9 cellular contexts compared by ENCODE assay signal in the genomic region with DNA sequence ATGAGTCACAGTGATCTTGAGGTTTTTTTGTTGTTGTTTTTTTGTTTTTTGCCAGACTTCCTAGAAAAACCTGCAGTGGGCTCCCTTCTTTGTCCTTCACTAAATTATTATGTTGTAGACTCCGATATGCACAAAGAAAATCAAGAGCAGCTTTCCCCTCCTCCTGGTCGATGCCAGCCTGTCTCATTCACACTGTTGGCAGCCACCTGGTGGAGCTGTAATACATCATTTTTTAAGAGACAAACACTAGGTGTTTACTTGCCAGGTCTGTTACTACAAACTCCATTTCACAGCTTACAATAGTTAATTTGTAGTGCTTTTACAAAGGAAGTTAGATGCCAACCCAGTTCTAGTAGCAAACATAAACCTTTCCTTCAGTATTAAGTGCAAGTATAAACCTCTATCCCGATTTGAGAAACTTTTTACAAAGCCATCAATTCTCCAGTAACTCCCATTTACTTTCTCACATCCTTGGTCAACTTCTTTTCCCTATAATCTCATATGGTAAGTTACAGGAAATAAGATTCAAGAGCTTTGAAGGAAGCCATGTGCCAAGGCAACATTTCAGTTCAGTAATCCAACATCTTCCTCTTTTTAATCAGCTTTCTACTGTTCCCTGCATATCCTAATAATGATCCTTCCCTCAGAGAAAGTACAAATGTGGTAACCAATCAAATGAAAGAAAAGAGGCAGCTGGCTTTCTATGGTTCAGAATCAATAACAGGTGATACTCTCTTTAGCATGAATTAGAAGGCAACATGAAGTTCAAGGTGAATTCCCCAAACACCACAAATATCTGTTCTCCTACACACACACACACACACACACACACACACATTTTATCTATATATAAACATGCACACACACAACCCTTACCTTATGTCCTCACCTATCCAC. TPM values are rescaled to one million over a fixed set of nuclear protein-coding genes. Genes with fewer than 3 reads are reported as not detected.
A peak's percentile ranks its signal among the peaks of the same experiment; 100 is the strongest.
DNase-seq lines count a peak whose midpoint lies in the region; ATAC-seq and TF ChIP-seq lines count a peak whose summit lies in the region.
"Had no signal": no experiment of that assay in that cellular context is flagged by ENCODE, and none has a peak within 500 bp of the region (broad histone marks: within the 10 kb centered on the region; RNA-seq: fewer than 3 reads in every experiment).

No MANE protein-coding gene starts in this region.

- H4K20me1 ChIP-seq in OCI-LY7 (ENCODE audit: insufficient read depth, low read length) (peaks cover 17% of the 10 kb centered on the region; the same call in 1 of the 2 replicates), osteoblast (ENCODE audit: insufficient read depth, low read length) (no peaks in the 10 kb centered on the region)

- no peaks in the 10 kb centered on the region for H3K9me2 ChIP-seq in OCI-LY7 (ENCODE audit: insufficient read depth, low read length)

- H2AFZ ChIP-seq in OCI-LY7 (ENCODE audit: low read length), result no peak overlapping the region
- H2AFZ ChIP-seq in osteoblast (ENCODE audit: low read length), result no peak overlapping the region

- peak; percentile 26 for DNase-seq in NCI-H1092 treated with DMSO at 0.1 percent for 48 hours (lab: John Stamatoyannopoulos, UW)
- no peak for DNase-seq in NCI-H1092 (lab: John Stamatoyannopoulos, UW)
- DNase-seq in OCI-LY7 (ENCODE audit: low spot score), result peak; percentile 46
- no peak for DNase-seq in osteoblast (ENCODE audit: insufficient read length, low spot score, missing footprints)

- CTCF ChIA-PET in OCI-LY7 (lab: Charles Lee; ENCODE audit: unreplicated experiment), result no interaction called here

- H3K27me3 Mint-ChIP-seq in brain, result no peaks in the 10 kb centered on the region

- H3K36me3 ChIP-seq in OCI-LY7 (ENCODE audit: insufficient read depth, low read length) (peaks cover 38% of the 10 kb centered on the region), osteoblast (ENCODE audit: insufficient read depth, low read length) (peaks cover 12% of the 10 kb centered on the region)

- BruUV-seq in OCI-LY7 (replicated peaks; lab: Mats Ljungman, UMichigan), result no TSS peak

- peaks cover 17% of the 10 kb centered on the region; the same call in 1 of the 2 replicates for H3K9me3 ChIP-seq in OCI-LY7 (ENCODE audit: low read length)
- H3K9me3 ChIP-seq in osteoblast (ENCODE audit: low read depth, low read length), result no peaks in the 10 kb centered on the region
- H3K9me3 ChIP-seq: neutrophil had no signal

- H3K27ac ChIP-seq in OCI-LY7 (ENCODE audit: low read depth, low read length, poor library complexity, severe bottlenecking), result no peak overlapping the region
- H3K27ac ChIP-seq in osteoblast (ENCODE audit: low read depth, low read length), result no peak overlapping the region
- H3K27ac ChIP-seq: neutrophil had no signal

- ATAC-seq in HG03095 (IDR thresholded peaks at IDR 0.05; ENCODE audit: unreplicated experiment), result peak; percentile 3
- ATAC-seq in HG03457 (IDR thresholded peaks at IDR 0.05; ENCODE audit: unreplicated experiment), result no peak
- ATAC-seq in HG02642 (IDR thresholded peaks at IDR 0.05; ENCODE audit: poor library complexity, unreplicated experiment), result no peak

- POLR2A ChIA-PET in OCI-LY7 (lab: Charles Lee), result interaction anchor here (0.8 to 2.0 kb wide), 4 partner anchors 7 to 16 kb away, joined by 3 to 6 read pairs (median 4); a partner anchor contains a TSS

- TF ChIP-seq CTCF in OCI-LY7 (conservative IDR thresholded peaks at IDR 0.05; ENCODE audit: low read length), result peak; percentile 79
- peak; percentile 38 to 43 for TF ChIP-seq CTCF in brain (conservative IDR thresholded peaks at IDR 0.05)
- TF ChIP-seq CTCF in osteoblast (IDR thresholded peaks at IDR 0.05; ENCODE audit: extremely low read depth, low read depth, low read length), result peak; percentile 22

- H3K79me2 ChIP-seq in OCI-LY7 (ENCODE audit: insufficient read depth, low read depth, low read length), result peaks cover 61% of the 10 kb centered on the region
- peaks cover 89% of the 10 kb centered on the region for H3K79me2 ChIP-seq in osteoblast (ENCODE audit: insufficient read depth, low read length)

- H3K4me1 ChIP-seq in OCI-LY7 (ENCODE audit: insufficient read depth, low read length, poor library complexity, severe bottlenecking) (peaks cover 30% of the 10 kb centered on the region), osteoblast (ENCODE audit: insufficient read depth, low read length) (peaks cover 11% of the 10 kb centered on the region)

- H3K4me3 ChIP-seq in OCI-LY7 (ENCODE audit: low read depth, low read length, poor library complexity, severe bottlenecking) (no peak overlapping the region), osteoblast (ENCODE audit: insufficient read depth, low read length) (no peak overlapping the region)

- peak overlapping the region in 3 of 5 experiments; percentile 40 to 57 (median 52) for H3K27ac Mint-ChIP-seq in brain

- peaks cover 36% of the 10 kb centered on the region for H3K4me1 Mint-ChIP-seq in brain

- peak overlapping the region; percentile 56 for H3K4me2 ChIP-seq in OCI-LY7 (ENCODE audit: low read length)
- no peak overlapping the region for H3K4me2 ChIP-seq in osteoblast (ENCODE audit: insufficient read depth, low read length)

- no peaks in the 10 kb centered on the region for H3K27me3 ChIP-seq in osteoblast (ENCODE audit: insufficient read depth, low read length)
- H3K27me3 ChIP-seq: neutrophil had no signal

- peaks cover 0 to 7% (median 0%) of the 10 kb centered on the region in 5 experiments for H3K9me3 Mint-ChIP-seq in brain

- peaks cover 20% of the 10 kb centered on the region for H3K36me3 Mint-ChIP-seq in brain

- peak overlapping the region in 1 of 5 experiments; percentile 25 for H3K4me3 Mint-ChIP-seq in brain

- intact Hi-C loops in OCI-LY7 (cut with micrococcal nuclease; ENCODE audit: unreplicated experiment), result no loop called here

RNA-seq across cellular contexts. Expression of a gene that starts 14.0 kb away (rescaled TPM):
- 31.0 and 36.2 TPM in 2 replicates for total RNA-seq in OCI-LY7 (2014; rRNA removed; shearing (Covaris generic))
- total RNA-seq in OCI-LY7 (2022) (39.7 and 39.9 TPM in 2 replicates), osteoblast (41.8 and 51.0 TPM in 2 replicates)
- 29.4 TPM for polyA plus RNA-seq in brain (ENCODE audit: insufficient read depth, low read depth, low replicate concordance)

RNA-seq across cellular contexts. Expression of a gene that starts 14.1 kb away (rescaled TPM):
- 3.9 and 6.8 TPM in 2 replicates for total RNA-seq in OCI-LY7 (2014; rRNA removed; shearing (Covaris generic))
- total RNA-seq in OCI-LY7 (2022), result 5.8 and 5.9 TPM in 2 replicates
- polyA plus RNA-seq in brain (ENCODE audit: insufficient read depth, low read depth, low replicate concordance), result 3.9 TPM
- total RNA-seq in osteoblast, result 4.7 and 5.8 TPM in 2 replicates

Comparison
In these comparisons a context has a peak if more than half of its experiments do, and no peak if none do; other contexts are left out.
1. DNase-seq: peak in NCI-H1092 treated with DMSO at 0.1 percent for 48 hours (single experiment) and OCI-LY7 (single experiment); none in NCI-H1092 (single experiment) and osteoblast (single experiment).
2. CTCF ChIP-seq: peak in every context shown above with its lines; median percentile 79 in OCI-LY7; 40 in brain; 22 in osteoblast.